20 cellular contexts compared by ENCODE assay signal in the genomic region with DNA sequence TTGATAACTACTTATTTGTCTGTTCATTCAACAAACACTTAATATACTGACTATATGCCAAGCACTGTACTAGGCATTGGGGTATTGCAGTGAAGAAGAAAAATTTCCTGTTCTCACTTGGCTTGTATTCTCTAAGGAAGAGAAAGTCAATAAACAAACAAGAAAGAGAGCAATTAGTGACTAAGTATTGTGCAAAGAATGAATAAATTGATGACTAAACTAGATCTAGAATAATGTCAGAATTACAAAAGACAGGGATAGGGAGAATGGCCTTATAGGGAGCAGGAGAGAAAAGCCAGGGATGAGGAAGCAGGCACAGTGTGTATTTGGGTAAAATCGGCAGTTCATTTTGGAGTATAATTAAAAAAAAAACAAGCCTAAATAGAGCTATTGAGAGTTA. TPM values are rescaled to one million over a fixed set of nuclear protein-coding genes. Genes with fewer than 3 reads are reported as not detected.
"Had no signal": no experiment of that assay in that cellular context is flagged by ENCODE, and none has a peak within 500 bp of the region (broad histone marks: within the 10 kb centered on the region; RNA-seq: fewer than 3 reads in every experiment).

No MANE protein-coding gene starts in this region.

- H3K27ac ChIP-seq: cardiac muscle cell, epithelial cell of prostate, left ventricle myocardium inferior, prostate gland, thoracic aorta, upper lobe of right lung had no signal

- H3K27me3 ChIP-seq: upper lobe of right lung had no signal

- H3K36me3 ChIP-seq: cardiac muscle cell, left ventricle myocardium inferior, prostate gland, thoracic aorta, upper lobe of right lung had no signal

- H3K9me3 ChIP-seq: left ventricle myocardium inferior, mucosa of descending colon, prostate gland, thoracic aorta, upper lobe of right lung had no signal

- H3K27ac Mint-ChIP-seq: activated CD4-positive, alpha-beta T cell treated with anti-CD3 and anti-CD28 coated beads for 36 hours; activated naive CD8-positive, alpha-beta T cell; effector memory CD8-positive, alpha-beta T cell; immature natural killer cell; naive B cell; stimulated activated memory B cell treated with anti-CD40 and anti-IgM and Interleukin-4, amounts not matched to agents 10 μg/mL and 1 μg/mL and 100 μg/mL, for 72 hours; T-helper 2 cell treated with Interferon-gamma antibody and Interleukin-4, amounts not matched to agents 5 μg/mL and 100 μg/mL, for 36 hours; WTC11 had no signal

- DNase-seq: activated CD4-positive, alpha-beta T cell treated with anti-CD3 and anti-CD28 coated beads for 36 hours; activated CD4-positive, alpha-beta T cell treated with anti-CD3 and anti-CD28 coated beads, Interleukin-2, amount 50 U/mL, for 48 hours; amniotic stem cell; effector memory CD8-positive, alpha-beta T cell; immature natural killer cell; kidney glomerular epithelial cell; left ventricle myocardium inferior; mucosa of descending colon; naive B cell; stimulated activated CD4-positive, alpha-beta T cell treated with anti-CD3 and anti-CD28 coated beads, Interleukin-4, amount 100 ng/mL, for 4 hours; upper lobe of right lung had no signal

- H3K4me3 Mint-ChIP-seq: activated CD4-positive, alpha-beta T cell treated with anti-CD3 and anti-CD28 coated beads for 36 hours; activated naive CD8-positive, alpha-beta T cell; effector memory CD8-positive, alpha-beta T cell; immature natural killer cell; naive B cell; neural crest cell; stimulated activated memory B cell treated with anti-CD40 and anti-IgM and Interleukin-4, amounts not matched to agents 10 μg/mL and 1 μg/mL and 100 μg/mL, for 72 hours; T-helper 2 cell treated with Interferon-gamma antibody and Interleukin-4, amounts not matched to agents 5 μg/mL and 100 μg/mL, for 36 hours; WTC11 had no signal

- H3K4me1 Mint-ChIP-seq: activated CD4-positive, alpha-beta T cell treated with anti-CD3 and anti-CD28 coated beads for 36 hours; immature natural killer cell; stimulated activated memory B cell treated with anti-CD40 and anti-IgM and Interleukin-4, amounts not matched to agents 10 μg/mL and 1 μg/mL and 100 μg/mL, for 72 hours had no signal

- H3K4me3 ChIP-seq: cardiac muscle cell, left ventricle myocardium inferior, mucosa of descending colon, prostate gland, thoracic aorta, upper lobe of right lung had no signal

- H3K4me1 ChIP-seq: prostate gland, upper lobe of right lung had no signal

- H3K36me3 Mint-ChIP-seq: activated naive CD8-positive, alpha-beta T cell; naive B cell; stimulated activated memory B cell treated with anti-CD40 and anti-IgM and Interleukin-4, amounts not matched to agents 10 μg/mL and 1 μg/mL and 100 μg/mL, for 72 hours; WTC11 had no signal

- H3K9me3 Mint-ChIP-seq: neural crest cell; stimulated activated memory B cell treated with anti-CD40 and anti-IgM and Interleukin-4, amounts not matched to agents 10 μg/mL and 1 μg/mL and 100 μg/mL, for 72 hours; T-helper 2 cell treated with Interferon-gamma antibody and Interleukin-4, amounts not matched to agents 5 μg/mL and 100 μg/mL, for 36 hours; WTC11 had no signal

RNA-seq across cellular contexts. Expression of a gene that starts 4.2 kb away (rescaled TPM):
- total RNA-seq: activated CD4-positive, alpha-beta T cell treated with anti-CD3 and anti-CD28 coated beads for 36 hours had no signal
